8 cellular contexts compared by ENCODE assay signal in the genomic region with DNA sequence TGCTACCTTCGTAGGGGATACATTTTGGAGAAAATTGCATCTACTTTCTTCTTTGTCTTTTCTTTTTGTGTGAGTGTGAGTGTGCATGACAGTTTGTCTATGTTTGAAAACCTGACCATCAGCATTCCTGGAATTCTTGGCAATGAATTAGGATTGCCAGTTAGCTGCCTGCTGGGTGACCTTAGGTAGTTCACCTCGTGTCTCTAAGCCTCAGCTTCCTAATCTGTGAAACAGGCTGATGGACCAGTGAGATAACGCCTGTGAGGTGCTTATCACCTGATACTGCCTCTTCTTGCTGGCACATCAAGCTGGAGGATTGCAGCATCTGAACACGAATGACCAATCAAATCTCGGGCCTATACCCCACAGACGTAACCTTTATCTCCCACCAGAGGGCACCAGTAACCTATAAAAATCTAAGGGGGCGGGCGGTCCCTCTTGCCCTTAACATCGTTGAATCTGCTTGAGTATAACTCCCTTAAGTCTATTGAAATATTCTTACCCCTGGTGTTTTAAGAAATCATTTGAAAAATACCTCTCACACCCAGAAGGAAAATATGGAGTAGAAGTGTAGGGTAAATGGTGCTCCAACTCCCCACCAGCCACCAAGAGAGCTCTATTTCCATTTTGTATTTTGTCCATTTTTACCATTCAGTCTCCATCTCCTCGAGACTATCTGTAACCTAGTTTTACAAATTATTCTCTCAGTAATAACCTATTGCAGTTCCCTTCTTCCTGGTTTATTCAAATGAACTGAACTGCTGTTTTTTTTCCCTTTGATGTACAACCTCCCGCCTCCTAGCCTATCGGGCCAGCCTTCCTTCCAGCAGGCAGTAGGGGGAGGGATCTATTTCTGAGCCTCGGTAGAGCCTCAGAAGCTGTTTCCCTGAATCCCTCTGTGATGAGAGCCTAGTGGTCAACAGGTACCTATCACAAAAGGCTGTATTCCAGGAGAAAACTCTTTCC. TPM values are rescaled to one million over a fixed set of nuclear protein-coding genes. Genes with fewer than 3 reads are reported as not detected.
DNase-seq lines count a peak whose midpoint lies in the region; ATAC-seq and TF ChIP-seq lines count a peak whose summit lies in the region.

No MANE protein-coding gene starts in this region.

- no peaks in the 10 kb centered on the region for H3K27me3 Mint-ChIP-seq in chondrocyte (ENCODE audit: low read depth)

- TF ChIP-seq CTCF in chondrocyte (IDR thresholded peaks at IDR 0.05): peak; percentile 87
- peak; percentile 46 to 59 (median 54) for TF ChIP-seq CTCF in right lobe of liver (IDR thresholded peaks at IDR 0.05)

- 38% methylated on average over 13 of the region's 13 CpGs for WGBS in right lobe of liver (ENCODE audit: insufficient coverage, low coverage, low lambda C conversion rate, missing lambda C conversion rate)

- no peak overlapping the region for H3K4me3 Mint-ChIP-seq in chondrocyte (ENCODE audit: unreplicated experiment)

- intact Hi-C loops in right lobe of liver (cut with DNase I): loop anchor here (10.0 kb wide), 2 partner anchors 199 to 239 kb away; no protein-coding TSS in a partner anchor

- H3K4me3 ChIP-seq in right lobe of liver: no peak overlapping the region

- H3K9me3 ChIP-seq in right lobe of liver: no peaks in the 10 kb centered on the region

- H3K27ac Mint-ChIP-seq in chondrocyte (ENCODE audit: unreplicated experiment): no peak overlapping the region

- H3K36me3 Mint-ChIP-seq in chondrocyte (ENCODE audit: low read depth): peaks cover 5% of the 10 kb centered on the region

- H3K4me1 ChIP-seq in right lobe of liver: no peaks in the 10 kb centered on the region

- no peaks in the 10 kb centered on the region for H3K9me3 Mint-ChIP-seq in chondrocyte (ENCODE audit: low read depth)

- no peaks in the 10 kb centered on the region for H3K36me3 ChIP-seq in right lobe of liver

- ATAC-seq in HG03342 (IDR thresholded peaks at IDR 0.05; ENCODE audit: unreplicated experiment) (peak; percentile 47), right lobe of liver (peak; percentile 78 to 95 (median 88)), HG02678 (IDR thresholded peaks at IDR 0.05; ENCODE audit: unreplicated experiment) (no peak)
- peak; percentile 86 to 88 for ATAC-seq in activated CD4-positive, CD25-positive, alpha-beta regulatory T cell treated with anti-CD3 and anti-CD28 coated beads, Interleukin-2, amount 50 U/mL, for 24 hours

- DNase-seq in DMS79 treated with DMSO at 0.1 percent for 48 hours (lab: John Stamatoyannopoulos, UW) (peak; percentile 89), NCI-H345 treated with DMSO at 0.1 percent for 48 hours (lab: John Stamatoyannopoulos, UW; ENCODE audit: unreplicated experiment) (peak; percentile 87), chondrocyte (ENCODE audit: low spot score) (no peak), right lobe of liver (peak in 1 of 3 donors; percentile 26)
- DNase-seq in stimulated activated CD8-positive, alpha-beta memory T cell treated with anti-CD3 and anti-CD28 coated beads, Interleukin-15, amount 100 ng/mL, for 48 hours (ENCODE audit: low read depth in 2 of 2): peak; percentile 9 to 21

- no peak overlapping the region for H3K27ac ChIP-seq in right lobe of liver

- H3K27me3 ChIP-seq in right lobe of liver: no peaks in the 10 kb centered on the region

- TF ChIP-seq POLR2A in right lobe of liver (IDR thresholded peaks at IDR 0.05): no peak

- peaks cover 8% of the 10 kb centered on the region for H3K4me1 Mint-ChIP-seq in chondrocyte (ENCODE audit: low read depth)

RNA-seq across cellular contexts. Expression of gene MDM4, which starts 49.7 kb away (rescaled TPM):
- total RNA-seq in chondrocyte (35.3 to 51.1 TPM (median 39.1 TPM) in 3 replicates), right lobe of liver (10 to 100 TPM; 21.0 to 37.6 (median 25.3) TPM)
